Comparison of ENCODE assay signal across 1 cellular context in the genomic region with DNA sequence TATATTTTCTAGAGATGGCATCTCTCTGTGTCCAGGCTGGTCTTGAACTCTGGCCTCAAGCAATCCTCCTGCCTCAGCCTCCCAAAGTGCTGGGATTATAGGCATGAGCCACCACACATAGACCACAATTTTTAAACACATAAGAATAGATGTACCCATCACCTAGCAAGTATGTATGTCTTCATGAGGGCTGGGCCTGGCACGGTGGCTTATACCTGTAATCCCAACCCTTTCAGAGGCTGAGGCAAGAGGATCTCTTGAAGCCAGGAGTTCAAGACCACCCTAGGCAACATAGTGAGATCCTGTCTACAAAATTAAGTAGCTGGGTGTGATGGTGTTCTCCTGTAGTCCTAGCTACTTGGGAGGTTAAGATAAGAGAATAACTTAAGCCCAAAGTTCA.
A peak's percentile ranks its signal among the peaks of the same experiment; 100 is the strongest.
TF ChIP-seq lines count a peak whose summit lies in the region.

No MANE protein-coding gene starts in this region.

TF ChIP-seq in GM23338, 12 proteins besides CTCF, POLR2A, EP300 and RAD21 (continued from another document):
- TF ChIP-seq, protein P1, sequence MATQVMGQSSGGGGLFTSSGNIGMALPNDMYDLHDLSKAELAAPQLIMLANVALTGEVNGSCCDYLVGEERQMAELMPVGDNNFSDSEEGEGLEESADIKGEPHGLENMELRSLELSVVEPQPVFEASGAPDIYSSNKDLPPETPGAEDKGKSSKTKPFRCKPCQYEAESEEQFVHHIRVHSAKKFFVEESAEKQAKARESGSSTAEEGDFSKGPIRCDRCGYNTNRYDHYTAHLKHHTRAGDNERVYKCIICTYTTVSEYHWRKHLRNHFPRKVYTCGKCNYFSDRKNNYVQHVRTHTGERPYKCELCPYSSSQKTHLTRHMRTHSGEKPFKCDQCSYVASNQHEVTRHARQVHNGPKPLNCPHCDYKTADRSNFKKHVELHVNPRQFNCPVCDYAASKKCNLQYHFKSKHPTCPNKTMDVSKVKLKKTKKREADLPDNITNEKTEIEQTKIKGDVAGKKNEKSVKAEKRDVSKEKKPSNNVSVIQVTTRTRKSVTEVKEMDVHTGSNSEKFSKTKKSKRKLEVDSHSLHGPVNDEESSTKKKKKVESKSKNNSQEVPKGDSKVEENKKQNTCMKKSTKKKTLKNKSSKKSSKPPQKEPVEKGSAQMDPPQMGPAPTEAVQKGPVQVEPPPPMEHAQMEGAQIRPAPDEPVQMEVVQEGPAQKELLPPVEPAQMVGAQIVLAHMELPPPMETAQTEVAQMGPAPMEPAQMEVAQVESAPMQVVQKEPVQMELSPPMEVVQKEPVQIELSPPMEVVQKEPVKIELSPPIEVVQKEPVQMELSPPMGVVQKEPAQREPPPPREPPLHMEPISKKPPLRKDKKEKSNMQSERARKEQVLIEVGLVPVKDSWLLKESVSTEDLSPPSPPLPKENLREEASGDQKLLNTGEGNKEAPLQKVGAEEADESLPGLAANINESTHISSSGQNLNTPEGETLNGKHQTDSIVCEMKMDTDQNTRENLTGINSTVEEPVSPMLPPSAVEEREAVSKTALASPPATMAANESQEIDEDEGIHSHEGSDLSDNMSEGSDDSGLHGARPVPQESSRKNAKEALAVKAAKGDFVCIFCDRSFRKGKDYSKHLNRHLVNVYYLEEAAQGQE (IDR thresholded peaks at IDR 0.05; ENCODE audit: unreplicated experiment): no peak
- TF ChIP-seq NANOG (IDR thresholded peaks at IDR 0.05; ENCODE audit: borderline replicate concordance) (0 out of 2 replicates have a peak, but pooled peaks have one; percentile 7), ZNF114 (CRISPR knock-in tag; IDR thresholded peaks at IDR 0.05) (no peak), POLR2AphosphoS5 (IDR thresholded peaks at IDR 0.05; ENCODE audit: low read depth) (no peak), STAT1 (IDR thresholded peaks at IDR 0.05; ENCODE audit: unreplicated experiment) (no peak), JUNB (IDR thresholded peaks at IDR 0.05; ENCODE audit: unreplicated experiment) (no peak)
